In the genomic region with DNA sequence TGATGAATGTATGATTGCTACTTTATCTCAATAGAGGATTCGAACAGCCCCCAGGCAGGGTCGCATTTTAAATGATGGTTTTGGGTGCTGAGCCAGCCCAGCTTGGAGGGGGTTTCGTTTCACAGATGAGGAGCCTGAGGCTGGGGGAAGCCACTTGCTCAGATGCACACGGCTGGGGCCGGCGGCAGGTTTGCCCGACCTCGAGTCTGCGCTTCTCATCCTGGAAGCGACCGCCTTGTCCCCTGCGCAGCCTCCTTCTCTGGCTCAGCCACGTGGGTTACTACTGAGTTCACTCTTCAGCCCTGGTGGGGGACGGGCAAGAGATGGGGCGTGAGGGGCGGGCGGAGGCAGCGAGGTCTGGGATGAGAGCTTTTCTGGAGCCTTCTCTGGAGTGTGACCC, we compare ENCODE assay signal across 17 cellular contexts. TPM values are rescaled to one million over a fixed set of nuclear protein-coding genes. Genes with fewer than 3 reads are reported as not detected.
DNase-seq lines count a peak whose midpoint lies in the region; ATAC-seq, FAIRE-seq and TF ChIP-seq lines count a peak whose summit lies in the region.
"Had no signal": no experiment of that assay in that cellular context is flagged by ENCODE, and none has a peak within 500 bp of the region (broad histone marks: within the 10 kb centered on the region; RNA-seq: fewer than 3 reads in every experiment).

No MANE protein-coding gene starts in this region.

- peaks cover 0 to 6% (median 0%) of the 10 kb centered on the region in 3 donors for H3K27me3 Mint-ChIP-seq in CD14-positive monocyte (ENCODE audit: low read depth in 3 of 3)
- H3K27me3 Mint-ChIP-seq: CD8-positive, alpha-beta memory T cell had no signal

- H3K4me1 ChIP-seq in left ventricle myocardium inferior = no peaks in the 10 kb centered on the region
- no peaks in the 10 kb centered on the region for H3K4me1 ChIP-seq in tibial artery

- DNase-seq in activated naive CD4-positive, alpha-beta T cell treated with anti-CD3 and anti-CD28 coated beads, Interleukin-2, amount 50 U/mL, for 16 hours = peak; percentile 3
- no peak for DNase-seq in activated naive CD4-positive, alpha-beta T cell treated with anti-CD3 and anti-CD28 coated beads, Interleukin-2, amount 50 U/mL, for 72 hours (ENCODE audit: low spot score in 2 of 2)
- DNase-seq in CD14-positive monocyte (ENCODE audit: low spot score) (peak; percentile 41), left ventricle myocardium inferior (peak; percentile 6), tibial artery (peak; percentile 5 to 55), NCI-H524 treated with DMSO at 0.1 percent for 48 hours (lab: John Stamatoyannopoulos, UW) (no peak), GM19239 (ENCODE audit: insufficient read length, low spot score) (no peak)
- no peak for DNase-seq in stimulated activated CD4-positive, alpha-beta T cell treated with anti-CD3 and anti-CD28 coated beads, Interleukin-12 subunit alpha, Interleukin-12 subunit beta, amount 100 ng/mL, for 4 hours
- DNase-seq: AML-193; CD8-positive, alpha-beta memory T cell; GF-D8; HFFc6; KBM-7; NCI-H1092 treated with DMSO at 0.1 percent for 48 hours; NCI-H1694 treated with DMSO at 0.1 percent for 48 hours; NCI-H345 had no signal

- intact Hi-C loops in CD14-positive monocyte (cut with micrococcal nuclease) = loop anchor here in 1 of 2 donors (2.0 to 5.0 kb wide), 2 partner anchors 23 to 57 kb away; no protein-coding TSS in a partner anchor
- intact Hi-C loops in left ventricle myocardium inferior (cut with micrococcal nuclease) = no loop called here
- intact Hi-C loops in tibial artery (cut with DNase I; ENCODE audit: low total_unique reads) = no loop called here

- H3K4me1 Mint-ChIP-seq in CD14-positive monocyte = peaks cover 79% of the 10 kb centered on the region

- peaks cover 6% of the 10 kb centered on the region for H3K9me3 ChIP-seq in left ventricle myocardium inferior (replicated peaks)
- no peaks in the 10 kb centered on the region for H3K9me3 ChIP-seq in tibial artery

- no peaks in the 10 kb centered on the region for H3K36me3 ChIP-seq in left ventricle myocardium inferior
- H3K36me3 ChIP-seq in tibial artery = no peaks in the 10 kb centered on the region

- H3K4me3 ChIP-seq in left ventricle myocardium inferior (no peak overlapping the region), tibial artery (no peak overlapping the region)
- H3K4me3 ChIP-seq: GM23338 had no signal

- peaks cover 95% of the 10 kb centered on the region for H3K27me3 ChIP-seq in left ventricle myocardium inferior (ENCODE audit: low read depth)
- H3K27me3 ChIP-seq in tibial artery = peaks cover 0 to 68% of the 10 kb centered on the region in 2 donors

- no peaks in the 10 kb centered on the region for H3K36me3 Mint-ChIP-seq in activated naive CD4-positive, alpha-beta T cell treated with anti-CD3 and anti-CD28 coated beads, Interleukin-2, amount 50 U/mL, for 72 hours
- peaks cover 7 to 18% of the 10 kb centered on the region in 2 donors for H3K36me3 Mint-ChIP-seq in CD14-positive monocyte
- H3K36me3 Mint-ChIP-seq: CD8-positive, alpha-beta memory T cell had no signal

- FAIRE-seq in GM19239 (lab: Jason Lieb, UNC) = no peak

- no peak for ATAC-seq in activated naive CD4-positive, alpha-beta T cell treated with anti-CD3 and anti-CD28 coated beads, Interleukin-2, amount 50 U/mL, for 72 hours
- ATAC-seq: GM23338 had no signal

- TF ChIP-seq CTCF in CD14-positive monocyte (IDR thresholded peaks at IDR 0.05) (no peak), left ventricle myocardium inferior (IDR thresholded peaks at IDR 0.05; ENCODE audit: borderline replicate concordance) (no peak), tibial artery (IDR thresholded peaks at IDR 0.05) (no peak)

- H3K4me3 Mint-ChIP-seq in CD14-positive monocyte = no peak overlapping the region
- H3K4me3 Mint-ChIP-seq: GM23338, HFFc6 had no signal

- no peak overlapping the region for H3K27ac Mint-ChIP-seq in activated naive CD4-positive, alpha-beta T cell treated with anti-CD3 and anti-CD28 coated beads, Interleukin-2, amount 50 U/mL, for 72 hours
- H3K27ac Mint-ChIP-seq in CD14-positive monocyte = peak overlapping the region in 2 of 7 donors; percentile 69 to 80
- H3K27ac Mint-ChIP-seq: CD8-positive, alpha-beta memory T cell; GM23338; HFFc6 had no signal

- H3K27ac ChIP-seq in left ventricle myocardium inferior (replicated peaks) (no peak overlapping the region), tibial artery (no peak overlapping the region)

- H3K9me3 Mint-ChIP-seq in activated naive CD4-positive, alpha-beta T cell treated with anti-CD3 and anti-CD28 coated beads, Interleukin-2, amount 50 U/mL, for 72 hours = no peaks in the 10 kb centered on the region
- H3K9me3 Mint-ChIP-seq in CD14-positive monocyte = no peaks in the 10 kb centered on the region
- H3K9me3 Mint-ChIP-seq: CD8-positive, alpha-beta memory T cell; GM23338; HFFc6 had no signal

RNA-seq across cellular contexts. Expression of a gene that starts 25.3 kb away (rescaled TPM):
- total RNA-seq in activated naive CD4-positive, alpha-beta T cell treated with anti-CD3 and anti-CD28 coated beads, Interleukin-2, amount 50 U/mL, for 72 hours = not detected
- under 1 TPM; 0.35 to 0.40 TPM for polyA plus RNA-seq in CD14-positive monocyte
- not detected for total RNA-seq in left ventricle myocardium inferior
- total RNA-seq: CD8-positive, alpha-beta memory T cell had no signal
- polyA plus RNA-seq: CD8-positive, alpha-beta memory T cell had no signal

Comparison
In these comparisons a context has a peak if more than half of its experiments do, and no peak if none do; other contexts are left out.
1. DNase-seq: peak in activated naive CD4-positive, alpha-beta T cell treated with anti-CD3 and anti-CD28 coated beads, Interleukin-2, amount 50 U/mL, for 16 hours (single experiment), CD14-positive monocyte (single experiment), left ventricle myocardium inferior (single experiment) and tibial artery (2 of 2); none in activated naive CD4-positive, alpha-beta T cell treated with anti-CD3 and anti-CD28 coated beads, Interleukin-2, amount 50 U/mL, for 72 hours (0 of 2), NCI-H524 treated with DMSO at 0.1 percent for 48 hours (single experiment), stimulated activated CD4-positive, alpha-beta T cell treated with anti-CD3 and anti-CD28 coated beads, Interleukin-12 subunit alpha, Interleukin-12 subunit beta, amount 100 ng/mL, for 4 hours (single experiment) and GM19239 (single experiment).